ENCODE assay signal across 1 cellular context in genomic region chr19:19488875-19489690, GRCh38.
TF ChIP-seq lines count a peak whose summit lies in the region.

No MANE protein-coding gene starts in this region.

TF ChIP-seq in K562, 482 proteins besides CTCF, POLR2A, EP300 and RAD21 (continued from another document and continues in another):
- TF ChIP-seq, protein P1, sequence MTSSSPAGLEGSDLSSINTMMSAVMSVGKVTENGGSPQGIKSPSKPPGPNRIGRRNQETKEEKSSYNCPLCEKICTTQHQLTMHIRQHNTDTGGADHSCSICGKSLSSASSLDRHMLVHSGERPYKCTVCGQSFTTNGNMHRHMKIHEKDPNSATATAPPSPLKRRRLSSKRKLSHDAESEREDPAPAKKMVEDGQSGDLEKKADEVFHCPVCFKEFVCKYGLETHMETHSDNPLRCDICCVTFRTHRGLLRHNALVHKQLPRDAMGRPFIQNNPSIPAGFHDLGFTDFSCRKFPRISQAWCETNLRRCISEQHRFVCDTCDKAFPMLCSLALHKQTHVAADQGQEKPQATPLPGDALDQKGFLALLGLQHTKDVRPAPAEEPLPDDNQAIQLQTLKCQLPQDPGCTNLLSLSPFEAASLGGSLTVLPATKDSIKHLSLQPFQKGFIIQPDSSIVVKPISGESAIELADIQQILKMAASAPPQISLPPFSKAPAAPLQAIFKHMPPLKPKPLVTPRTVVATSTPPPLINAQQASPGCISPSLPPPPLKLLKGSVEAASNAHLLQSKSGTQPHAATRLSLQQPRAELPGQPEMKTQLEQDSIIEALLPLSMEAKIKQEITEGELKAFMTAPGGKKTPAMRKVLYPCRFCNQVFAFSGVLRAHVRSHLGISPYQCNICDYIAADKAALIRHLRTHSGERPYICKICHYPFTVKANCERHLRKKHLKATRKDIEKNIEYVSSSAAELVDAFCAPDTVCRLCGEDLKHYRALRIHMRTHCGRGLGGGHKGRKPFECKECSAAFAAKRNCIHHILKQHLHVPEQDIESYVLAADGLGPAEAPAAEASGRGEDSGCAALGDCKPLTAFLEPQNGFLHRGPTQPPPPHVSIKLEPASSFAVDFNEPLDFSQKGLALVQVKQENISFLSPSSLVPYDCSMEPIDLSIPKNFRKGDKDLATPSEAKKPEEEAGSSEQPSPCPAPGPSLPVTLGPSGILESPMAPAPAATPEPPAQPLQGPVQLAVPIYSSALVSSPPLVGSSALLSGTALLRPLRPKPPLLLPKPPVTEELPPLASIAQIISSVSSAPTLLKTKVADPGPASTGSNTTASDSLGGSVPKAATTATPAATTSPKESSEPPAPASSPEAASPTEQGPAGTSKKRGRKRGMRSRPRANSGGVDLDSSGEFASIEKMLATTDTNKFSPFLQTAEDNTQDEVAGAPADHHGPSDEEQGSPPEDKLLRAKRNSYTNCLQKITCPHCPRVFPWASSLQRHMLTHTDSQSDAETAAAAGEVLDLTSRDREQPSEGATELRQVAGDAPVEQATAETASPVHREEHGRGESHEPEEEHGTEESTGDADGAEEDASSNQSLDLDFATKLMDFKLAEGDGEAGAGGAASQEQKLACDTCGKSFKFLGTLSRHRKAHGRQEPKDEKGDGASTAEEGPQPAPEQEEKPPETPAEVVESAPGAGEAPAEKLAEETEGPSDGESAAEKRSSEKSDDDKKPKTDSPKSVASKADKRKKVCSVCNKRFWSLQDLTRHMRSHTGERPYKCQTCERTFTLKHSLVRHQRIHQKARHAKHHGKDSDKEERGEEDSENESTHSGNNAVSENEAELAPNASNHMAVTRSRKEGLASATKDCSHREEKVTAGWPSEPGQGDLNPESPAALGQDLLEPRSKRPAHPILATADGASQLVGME (CRISPR knock-in tag; IDR thresholded peaks at IDR 0.05) = peak; percentile 66; the same call in 1 of the 2 replicates
- TF ChIP-seq E2F3 (CRISPR knock-in tag; IDR thresholded peaks at IDR 0.05) (0 out of 2 replicates have a peak, but pooled peaks have one; percentile 29), E2F6 (IDR thresholded peaks at IDR 0.05; ENCODE audit: borderline replicate concordance in 1 of 2, extremely low read depth in 1 of 2, insufficient read depth in 1 of 2, insufficient read length in 1 of 2, low read depth in 1 of 2, low read length in 1 of 2, poor library complexity in 1 of 2, severe bottlenecking in 1 of 2) (peak in 1 of 2 experiments; percentile 34), CUX1 (CRISPR knock-in tag; IDR thresholded peaks at IDR 0.05) (peak; percentile 98), NCOR1 (IDR thresholded peaks at IDR 0.05) (peak; percentile 9; the same call in 1 of the 2 replicates), BMI1 (IDR thresholded peaks at IDR 0.05; ENCODE audit: low read length) (peak; percentile 85), MECOM (CRISPR knock-in tag; IDR thresholded peaks at IDR 0.05) (peak; percentile 10; the same call in 1 of the 2 replicates), HDAC2 (IDR thresholded peaks at IDR 0.05) (peak; percentile 65; the same call in 1 of the 2 replicates), XRCC3 (IDR thresholded peaks at IDR 0.05) (no peak), PPARD (CRISPR knock-in tag; IDR thresholded peaks at IDR 0.05) (no peak), ZKSCAN1 (IDR thresholded peaks at IDR 0.05; ENCODE audit: low read depth, low read length) (0 out of 2 replicates have a peak, but pooled peaks have one; percentile 29), SIN3A (IDR thresholded peaks at IDR 0.05; ENCODE audit: borderline replicate concordance in 2 of 2, control insufficient read depth in 1 of 2, low read depth in 2 of 2, low read length in 2 of 2) (peak in 1 of 2 experiments; percentile 50; a peak in 1 of 4 replicates), EGR1 (conservative IDR thresholded peaks at IDR 0.05) (peak; percentile 25; the same call in 1 of the 2 replicates), KLF16 (IDR thresholded peaks at IDR 0.05) (peak; percentile 95), ZNF766 (CRISPR knock-in tag; conservative IDR thresholded peaks at IDR 0.05) (peak; percentile 58; the same call in 1 of the 2 replicates), NR2C1 (IDR thresholded peaks at IDR 0.05) (peak; percentile 84; the same call in 1 of the 2 replicates), NR2C1 (tag; IDR thresholded peaks at IDR 0.05) (peak; percentile 49), ZBTB12 (CRISPR knock-in tag; IDR thresholded peaks at IDR 0.05) (no peak), NKRF (IDR thresholded peaks at IDR 0.05; ENCODE audit: borderline replicate concordance) (0 out of 2 replicates have a peak, but pooled peaks have one; percentile 25), FOXK2 (conservative IDR thresholded peaks at IDR 0.05 in 1 of 2, IDR thresholded peaks at IDR 0.05 in 1 of 2; ENCODE audit: low read depth in 2 of 2) (peak; percentile 38 to 78; a peak in 2 of 4 replicates), RB1 (IDR thresholded peaks at IDR 0.05; ENCODE audit: low read depth) (no peak), ZNF695 (CRISPR knock-in tag; IDR thresholded peaks at IDR 0.05) (no peak)
- TF ChIP-seq, protein P2, sequence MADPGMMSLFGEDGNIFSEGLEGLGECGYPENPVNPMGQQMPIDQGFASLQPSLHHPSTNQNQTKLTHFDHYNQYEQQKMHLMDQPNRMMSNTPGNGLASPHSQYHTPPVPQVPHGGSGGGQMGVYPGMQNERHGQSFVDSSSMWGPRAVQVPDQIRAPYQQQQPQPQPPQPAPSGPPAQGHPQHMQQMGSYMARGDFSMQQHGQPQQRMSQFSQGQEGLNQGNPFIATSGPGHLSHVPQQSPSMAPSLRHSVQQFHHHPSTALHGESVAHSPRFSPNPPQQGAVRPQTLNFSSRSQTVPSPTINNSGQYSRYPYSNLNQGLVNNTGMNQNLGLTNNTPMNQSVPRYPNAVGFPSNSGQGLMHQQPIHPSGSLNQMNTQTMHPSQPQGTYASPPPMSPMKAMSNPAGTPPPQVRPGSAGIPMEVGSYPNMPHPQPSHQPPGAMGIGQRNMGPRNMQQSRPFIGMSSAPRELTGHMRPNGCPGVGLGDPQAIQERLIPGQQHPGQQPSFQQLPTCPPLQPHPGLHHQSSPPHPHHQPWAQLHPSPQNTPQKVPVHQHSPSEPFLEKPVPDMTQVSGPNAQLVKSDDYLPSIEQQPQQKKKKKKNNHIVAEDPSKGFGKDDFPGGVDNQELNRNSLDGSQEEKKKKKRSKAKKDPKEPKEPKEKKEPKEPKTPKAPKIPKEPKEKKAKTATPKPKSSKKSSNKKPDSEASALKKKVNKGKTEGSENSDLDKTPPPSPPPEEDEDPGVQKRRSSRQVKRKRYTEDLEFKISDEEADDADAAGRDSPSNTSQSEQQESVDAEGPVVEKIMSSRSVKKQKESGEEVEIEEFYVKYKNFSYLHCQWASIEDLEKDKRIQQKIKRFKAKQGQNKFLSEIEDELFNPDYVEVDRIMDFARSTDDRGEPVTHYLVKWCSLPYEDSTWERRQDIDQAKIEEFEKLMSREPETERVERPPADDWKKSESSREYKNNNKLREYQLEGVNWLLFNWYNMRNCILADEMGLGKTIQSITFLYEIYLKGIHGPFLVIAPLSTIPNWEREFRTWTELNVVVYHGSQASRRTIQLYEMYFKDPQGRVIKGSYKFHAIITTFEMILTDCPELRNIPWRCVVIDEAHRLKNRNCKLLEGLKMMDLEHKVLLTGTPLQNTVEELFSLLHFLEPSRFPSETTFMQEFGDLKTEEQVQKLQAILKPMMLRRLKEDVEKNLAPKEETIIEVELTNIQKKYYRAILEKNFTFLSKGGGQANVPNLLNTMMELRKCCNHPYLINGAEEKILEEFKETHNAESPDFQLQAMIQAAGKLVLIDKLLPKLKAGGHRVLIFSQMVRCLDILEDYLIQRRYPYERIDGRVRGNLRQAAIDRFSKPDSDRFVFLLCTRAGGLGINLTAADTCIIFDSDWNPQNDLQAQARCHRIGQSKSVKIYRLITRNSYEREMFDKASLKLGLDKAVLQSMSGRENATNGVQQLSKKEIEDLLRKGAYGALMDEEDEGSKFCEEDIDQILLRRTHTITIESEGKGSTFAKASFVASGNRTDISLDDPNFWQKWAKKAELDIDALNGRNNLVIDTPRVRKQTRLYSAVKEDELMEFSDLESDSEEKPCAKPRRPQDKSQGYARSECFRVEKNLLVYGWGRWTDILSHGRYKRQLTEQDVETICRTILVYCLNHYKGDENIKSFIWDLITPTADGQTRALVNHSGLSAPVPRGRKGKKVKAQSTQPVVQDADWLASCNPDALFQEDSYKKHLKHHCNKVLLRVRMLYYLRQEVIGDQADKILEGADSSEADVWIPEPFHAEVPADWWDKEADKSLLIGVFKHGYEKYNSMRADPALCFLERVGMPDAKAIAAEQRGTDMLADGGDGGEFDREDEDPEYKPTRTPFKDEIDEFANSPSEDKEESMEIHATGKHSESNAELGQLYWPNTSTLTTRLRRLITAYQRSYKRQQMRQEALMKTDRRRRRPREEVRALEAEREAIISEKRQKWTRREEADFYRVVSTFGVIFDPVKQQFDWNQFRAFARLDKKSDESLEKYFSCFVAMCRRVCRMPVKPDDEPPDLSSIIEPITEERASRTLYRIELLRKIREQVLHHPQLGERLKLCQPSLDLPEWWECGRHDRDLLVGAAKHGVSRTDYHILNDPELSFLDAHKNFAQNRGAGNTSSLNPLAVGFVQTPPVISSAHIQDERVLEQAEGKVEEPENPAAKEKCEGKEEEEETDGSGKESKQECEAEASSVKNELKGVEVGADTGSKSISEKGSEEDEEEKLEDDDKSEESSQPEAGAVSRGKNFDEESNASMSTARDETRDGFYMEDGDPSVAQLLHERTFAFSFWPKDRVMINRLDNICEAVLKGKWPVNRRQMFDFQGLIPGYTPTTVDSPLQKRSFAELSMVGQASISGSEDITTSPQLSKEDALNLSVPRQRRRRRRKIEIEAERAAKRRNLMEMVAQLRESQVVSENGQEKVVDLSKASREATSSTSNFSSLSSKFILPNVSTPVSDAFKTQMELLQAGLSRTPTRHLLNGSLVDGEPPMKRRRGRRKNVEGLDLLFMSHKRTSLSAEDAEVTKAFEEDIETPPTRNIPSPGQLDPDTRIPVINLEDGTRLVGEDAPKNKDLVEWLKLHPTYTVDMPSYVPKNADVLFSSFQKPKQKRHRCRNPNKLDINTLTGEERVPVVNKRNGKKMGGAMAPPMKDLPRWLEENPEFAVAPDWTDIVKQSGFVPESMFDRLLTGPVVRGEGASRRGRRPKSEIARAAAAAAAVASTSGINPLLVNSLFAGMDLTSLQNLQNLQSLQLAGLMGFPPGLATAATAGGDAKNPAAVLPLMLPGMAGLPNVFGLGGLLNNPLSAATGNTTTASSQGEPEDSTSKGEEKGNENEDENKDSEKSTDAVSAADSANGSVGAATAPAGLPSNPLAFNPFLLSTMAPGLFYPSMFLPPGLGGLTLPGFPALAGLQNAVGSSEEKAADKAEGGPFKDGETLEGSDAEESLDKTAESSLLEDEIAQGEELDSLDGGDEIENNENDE (IDR thresholded peaks at IDR 0.05; ENCODE audit: low read depth, low read length) = no peak
